ENCODE assay signal across 30 cellular contexts in genomic region chr19:48175578-48175977, GRCh38. TPM values are rescaled to one million over a fixed set of nuclear protein-coding genes. Genes with fewer than 3 reads are reported as not detected.
DNase-seq lines count a peak whose midpoint lies in the region; ATAC-seq and TF ChIP-seq lines count a peak whose summit lies in the region.
"Had no signal": no experiment of that assay in that cellular context is flagged by ENCODE, and none has a peak within 500 bp of the region (broad histone marks: within the 10 kb centered on the region; RNA-seq: fewer than 3 reads in every experiment).

No MANE protein-coding gene starts in this region.

- peak overlapping the region; percentile 77 for H3K27ac Mint-ChIP-seq in neural crest cell (ENCODE audit: unreplicated experiment)
- H3K27ac Mint-ChIP-seq: activated CD4-positive, alpha-beta T cell treated with anti-CD3 and anti-CD28 coated beads for 36 hours; GM23338 had no signal

- peaks cover 31% of the 10 kb centered on the region for H3K36me3 Mint-ChIP-seq in neural crest cell (ENCODE audit: low read depth)

- no peaks in the 10 kb centered on the region for H3K27me3 ChIP-seq in BLaER1 treated with 17β-estradiol and CSF1 and Interleukin-3, amounts not matched to agents 10 nM and 100 nM
- H3K27me3 ChIP-seq: colonic mucosa, right lobe of liver, suprapubic skin, upper lobe of right lung had no signal

- TF ChIP-seq CTCF in HEK293 (tag by site-specific recombination; IDR thresholded peaks at IDR 0.05), result no peak
- TF ChIP-seq CTCF in neural crest cell (conservative IDR thresholded peaks at IDR 0.05), result no peak

- H3K27me3 Mint-ChIP-seq in neural crest cell (ENCODE audit: low read depth), result no peaks in the 10 kb centered on the region
- H3K27me3 Mint-ChIP-seq: activated CD4-positive, alpha-beta T cell treated with anti-CD3 and anti-CD28 coated beads for 36 hours; CD4-positive, CD25-positive, alpha-beta regulatory T cell; effector memory CD8-positive, alpha-beta T cell; natural killer cell treated with Interleukin-12 subunit alpha and Interleukin-12 subunit beta and Interleukin-15 and Interleukin-18, amount 100 ng/mL, for 72 hours had no signal

- peaks cover 3% of the 10 kb centered on the region for H3K9me3 Mint-ChIP-seq in neural crest cell
- H3K9me3 Mint-ChIP-seq: activated T-cell treated with anti-CD3 and anti-CD28 coated beads, Interleukin-2, amount 50 U/mL, for 4 hours; effector memory CD8-positive, alpha-beta T cell; natural killer cell treated with Interleukin-12 subunit alpha and Interleukin-12 subunit beta and Interleukin-15 and Interleukin-18, amount 100 ng/mL, for 72 hours had no signal

- H3K27ac ChIP-seq in BLaER1 treated with 17β-estradiol and CSF1 and Interleukin-3, amounts not matched to agents 10 nM and 100 nM, result peak overlapping the region in 2 of 11 experiments; percentile 7 to 38; a peak in 1 of 22 replicates
- no peak overlapping the region for H3K27ac ChIP-seq in HEK293 (ENCODE audit: extremely low read depth, low read depth, low read length)
- H3K27ac ChIP-seq: colonic mucosa, right lobe of liver, suprapubic skin, upper lobe of right lung had no signal

- H3K9ac ChIP-seq in BLaER1 treated with 17β-estradiol and CSF1 and Interleukin-3, amounts not matched to agents 10 nM and 100 nM, result peak overlapping the region in 8 of 11 experiments; percentile 6 to 58 (median 25); a peak in 5 of 22 replicates

- peak overlapping the region in 1 of 11 experiments; percentile 18; a peak in 1 of 22 replicates for H3K4me2 ChIP-seq in BLaER1 treated with 17β-estradiol and CSF1 and Interleukin-3, amounts not matched to agents 10 nM and 100 nM
- H3K4me2 ChIP-seq: GM23338 had no signal

- no peak overlapping the region for H3K4me3 ChIP-seq in BLaER1 treated with 17β-estradiol and CSF1 and Interleukin-3, amounts not matched to agents 10 nM and 100 nM
- H3K4me3 ChIP-seq in HEK293 (ENCODE audit: low read depth, low read length), result no peak overlapping the region
- H3K4me3 ChIP-seq: colonic mucosa, GM12878, GM23338, right lobe of liver, suprapubic skin, upper lobe of right lung had no signal

- H4K20me1 ChIP-seq in BLaER1 treated with 17β-estradiol and CSF1 and Interleukin-3, amounts not matched to agents 10 nM and 100 nM, result no peaks in the 10 kb centered on the region

- peaks cover 10 to 18% (median 11%) of the 10 kb centered on the region in 10 experiments for H3K4me1 ChIP-seq in BLaER1 treated with 17β-estradiol and CSF1 and Interleukin-3, amounts not matched to agents 10 nM and 100 nM
- peaks cover 3% of the 10 kb centered on the region; the same call in 1 of the 2 replicates for H3K4me1 ChIP-seq in HEK293 (ENCODE audit: control insufficient read depth, insufficient read depth, low read length)

- DNase-seq in UCSD-AML1 (lab: John Stamatoyannopoulos, UW; ENCODE audit: unreplicated experiment) (peak; percentile 39), neural crest cell (ENCODE audit: low read depth, low spot score) (no peak), NCI-H1436 treated with DMSO at 0.1 percent for 48 hours (lab: John Stamatoyannopoulos, UW) (no peak)
- DNase-seq in activated CD4-positive, CD25-positive, alpha-beta regulatory T cell treated with anti-CD3 and anti-CD28 coated beads, Interleukin-2, amount 50 U/mL, for 72 hours, result no peak
- DNase-seq: activated CD4-positive, alpha-beta T cell treated with anti-CD3 and anti-CD28 coated beads for 36 hours; activated naive CD4-positive, alpha-beta T cell treated with Interleukin-2 at 50 U/mL for 16 hours; activated T-cell treated with anti-CD3 and anti-CD28 coated beads, Interleukin-2, amount 50 U/mL, for 4 hours; amygdala; CD4-positive, CD25-positive, alpha-beta regulatory T cell; colonic mucosa; effector memory CD8-positive, alpha-beta T cell; foreskin fibroblast; head of caudate nucleus; NCI-H1105 treated with DMSO at 0.1 percent for 48 hours; NCI-H2081; NCI-H2227 treated with DMSO at 0.1 percent for 48 hours; NCI-H526 treated with DMSO at 0.1 percent for 48 hours; right lobe of liver; SHP77 treated with DMSO at 0.1 percent for 48 hours; stimulated activated CD4-positive, alpha-beta T cell treated with anti-CD3 and anti-CD28 coated beads, Interleukin-4, amount 100 ng/mL, for 24 hours; stimulated activated naive CD4-positive, alpha-beta T cell; upper lobe of right lung had no signal

- CTCF ChIA-PET in HEK293 (lab: Yijun Ruan, JAX), result interaction anchor here (0.6 to 0.7 kb wide), 2 partner anchors 18 to 86 kb away, joined by 4 to 6 read pairs; no protein-coding TSS in a partner anchor

- peaks cover 9% of the 10 kb centered on the region for H3K4me1 Mint-ChIP-seq in neural crest cell

- POLR2A ChIA-PET in HEK293 (lab: Yijun Ruan, JAX), result interaction anchor here (2.3 kb wide), 1 partner anchor 28 kb away, joined by 6 read pairs; no protein-coding TSS in a partner anchor

- ATAC-seq in activated CD4-positive, CD25-positive, alpha-beta regulatory T cell treated with anti-CD3 and anti-CD28 coated beads, Interleukin-2, amount 50 U/mL, for 24 hours, result no peak
- ATAC-seq: activated CD4-positive, alpha-beta T cell treated with anti-CD3 and anti-CD28 coated beads for 36 hours; activated T-cell treated with anti-CD3 and anti-CD28 coated beads, Interleukin-2, amount 50 U/mL, for 4 hours; effector memory CD8-positive, alpha-beta T cell; GM12878; GM23338; natural killer cell treated with Interleukin-12 subunit alpha and Interleukin-12 subunit beta and Interleukin-15 and Interleukin-18, amount 100 ng/mL, for 72 hours; Panc1; right lobe of liver; upper lobe of right lung had no signal

- H3K4me3 Mint-ChIP-seq in neural crest cell, result peak overlapping the region; percentile 44
- H3K4me3 Mint-ChIP-seq: activated CD4-positive, alpha-beta T cell treated with anti-CD3 and anti-CD28 coated beads for 36 hours; activated T-cell treated with anti-CD3 and anti-CD28 coated beads, Interleukin-2, amount 50 U/mL, for 4 hours; effector memory CD8-positive, alpha-beta T cell; GM23338; natural killer cell treated with Interleukin-12 subunit alpha and Interleukin-12 subunit beta and Interleukin-15 and Interleukin-18, amount 100 ng/mL, for 72 hours had no signal

- peaks cover 3 to 12% (median 8%) of the 10 kb centered on the region in 11 experiments; a peak in 18 of 22 replicates for H3K9me3 ChIP-seq in BLaER1 treated with 17β-estradiol and CSF1 and Interleukin-3, amounts not matched to agents 10 nM and 100 nM (replicated peaks in 1 of 11)
- no peaks in the 10 kb centered on the region for H3K9me3 ChIP-seq in HEK293 (ENCODE audit: control insufficient read depth, insufficient read depth, low read depth, low read length)
- H3K9me3 ChIP-seq: colonic mucosa, right lobe of liver, suprapubic skin, upper lobe of right lung had no signal

- H3K36me3 ChIP-seq in BLaER1 treated with 17β-estradiol and CSF1 and Interleukin-3, amounts not matched to agents 10 nM and 100 nM, result peaks cover 42 to 80% (median 71%) of the 10 kb centered on the region in 11 experiments
- H3K36me3 ChIP-seq in HEK293 (ENCODE audit: control insufficient read depth in 2 of 2, insufficient read depth in 1 of 2, low read length in 2 of 2), result peaks cover 41 to 49% of the 10 kb centered on the region in 2 experiments
- H3K36me3 ChIP-seq: colonic mucosa, right lobe of liver, upper lobe of right lung had no signal

TF ChIP-seq in HEK293, 187 proteins besides CTCF, POLR2A, EP300 and RAD21:
- TF ChIP-seq EGR2 (tag by site-specific recombination; IDR thresholded peaks at IDR 0.05; ENCODE audit: low read depth) (peak; percentile 24; the same call in 1 of the 2 replicates), GLI2 (tag by site-specific recombination; IDR thresholded peaks at IDR 0.05; ENCODE audit: borderline replicate concordance, low read depth) (no peak)

RNA-seq across cellular contexts. Expression of gene ZSWIM9, which starts 5.1 kb away (rescaled TPM):
- total RNA-seq in neural crest cell, result 11.2 and 13.4 TPM in 2 replicates

RNA-seq across cellular contexts. Expression of gene LIG1, which starts 5.4 kb away (rescaled TPM):
- total RNA-seq in neural crest cell, result 144 and 156 TPM in 2 replicates
